ENCODE assay signal across 15 cellular contexts in genomic region chr2:68236080-68236734, GRCh38. TPM values are rescaled to one million over a fixed set of nuclear protein-coding genes. Genes with fewer than 3 reads are reported as not detected.
DNase-seq lines count a peak whose midpoint lies in the region; ATAC-seq, FAIRE-seq and TF ChIP-seq lines count a peak whose summit lies in the region.
"Had no signal": no experiment of that assay in that cellular context is flagged by ENCODE, and none has a peak within 500 bp of the region (broad histone marks: within the 10 kb centered on the region; RNA-seq: fewer than 3 reads in every experiment).

No MANE protein-coding gene starts in this region.

- no peak overlapping the region for H3K4me3 ChIP-seq in CD4-positive, alpha-beta memory T cell (ENCODE audit: low read length in 2 of 2)

- no peaks in the 10 kb centered on the region for H3K27me3 ChIP-seq in CD4-positive, alpha-beta memory T cell (ENCODE audit: insufficient read depth, low read length)
- H3K27me3 ChIP-seq: foreskin keratinocyte had no signal

- H3K4me1 Mint-ChIP-seq in CD4-positive, alpha-beta memory T cell, result peaks cover 56 to 90% (median 74%) of the 10 kb centered on the region in 4 donors
- H3K4me1 Mint-ChIP-seq in IgD-negative memory B cell, result peaks cover 54 to 74% (median 61%) of the 10 kb centered on the region in 3 donors
- H3K4me1 Mint-ChIP-seq in activated T-helper 2 cell treated with anti-CD3 and anti-CD28 coated beads, Interferon-gamma antibody, Interleukin-2, Interleukin-4, amounts not matched to agents 10 μg/mL and 5 μg/mL and 100 μg/mL, durations not matched to agents 14 hours and 24 hours and 36 hours (ENCODE audit: low read depth), result peaks cover 59% of the 10 kb centered on the region
- H3K4me1 Mint-ChIP-seq in natural killer cell, result peaks cover 78 to 89% of the 10 kb centered on the region in 2 donors

- no peaks in the 10 kb centered on the region for H3K36me3 ChIP-seq in CD4-positive, alpha-beta memory T cell (ENCODE audit: insufficient read depth, low read length)

- FAIRE-seq in H54 (lab: Jason Lieb, UNC), result no peak

- peak overlapping the region in 6 of 8 donors; percentile 5 to 70 (median 36) for H3K4me3 Mint-ChIP-seq in CD4-positive, alpha-beta memory T cell
- H3K4me3 Mint-ChIP-seq in IgD-negative memory B cell, result peak overlapping the region in 1 of 4 donors; percentile 42
- no peak overlapping the region for H3K4me3 Mint-ChIP-seq in activated T-helper 2 cell treated with anti-CD3 and anti-CD28 coated beads, Interferon-gamma antibody, Interleukin-2, Interleukin-4, amounts not matched to agents 10 μg/mL and 5 μg/mL and 100 μg/mL, durations not matched to agents 14 hours and 24 hours and 36 hours (ENCODE audit: low read depth)
- H3K4me3 Mint-ChIP-seq in natural killer cell, result peak overlapping the region; percentile 18

- intact Hi-C loops in CD4-positive, alpha-beta memory T cell (cut with micrococcal nuclease), result loop anchor here (2.0 kb wide), 1 partner anchor 15 kb away; no protein-coding TSS in a partner anchor
- intact Hi-C loops in activated T-helper 2 cell treated with anti-CD3 and anti-CD28 coated beads, Interferon-gamma antibody, Interleukin-2, Interleukin-4, amounts not matched to agents 10 μg/mL and 5 μg/mL and 100 μg/mL, durations not matched to agents 14 hours and 24 hours and 36 hours (cut with micrococcal nuclease), result no loop called here
- intact Hi-C loops in natural killer cell (cut with micrococcal nuclease), result no loop called here

- peaks cover 87% of the 10 kb centered on the region for H3K4me1 ChIP-seq in CD4-positive, alpha-beta memory T cell (ENCODE audit: insufficient read depth, low read length)

- CTCF ChIA-PET in CD4-positive, alpha-beta memory T cell (lab: Charles Lee; ENCODE audit: partially characterized antibody), result interaction anchor here (0.9 to 2.0 kb wide), 9 partner anchors 9 to 204 kb away, joined by 3 to 11 read pairs (median 4); no protein-coding TSS in a partner anchor

- H3K9me3 Mint-ChIP-seq in CD4-positive, alpha-beta memory T cell, result no peaks in the 10 kb centered on the region
- H3K9me3 Mint-ChIP-seq in IgD-negative memory B cell (no peaks in the 10 kb centered on the region), natural killer cell (no peaks in the 10 kb centered on the region)
- no peaks in the 10 kb centered on the region for H3K9me3 Mint-ChIP-seq in activated T-helper 2 cell treated with anti-CD3 and anti-CD28 coated beads, Interferon-gamma antibody, Interleukin-2, Interleukin-4, amounts not matched to agents 10 μg/mL and 5 μg/mL and 100 μg/mL, durations not matched to agents 14 hours and 24 hours and 36 hours

- peak; percentile 34 to 55 (median 50) for ATAC-seq in natural killer cell
- ATAC-seq: foreskin keratinocyte had no signal

- TF ChIP-seq CTCF in natural killer cell (IDR thresholded peaks at IDR 0.05), result no peak

- peak in 1 of 5 donors; percentile 19 for DNase-seq in CD4-positive, alpha-beta memory T cell
- no peak for DNase-seq in activated T-helper 2 cell treated with anti-CD3 and anti-CD28 coated beads, Interferon-gamma antibody, Interleukin-2, Interleukin-4, amounts not matched to agents 10 μg/mL and 5 μg/mL and 100 μg/mL, durations not matched to agents 14 hours and 24 hours and 36 hours (ENCODE audit: low spot score)
- no peak for DNase-seq in natural killer cell
- no peak for DNase-seq in cerebellar nuclear complex (lab: John Stamatoyannopoulos, UW)
- DNase-seq in GM03348 (ENCODE audit: low spot score), result no peak
- DNase-seq in H54 (ENCODE audit: insufficient read length, low spot score), result no peak
- DNase-seq in Ammon's horn (ENCODE audit: low spot score), result no peak
- DNase-seq: activated CD8-positive, alpha-beta memory T cell treated with anti-CD3 and anti-CD28 coated beads for 24 hours; amniotic stem cell; effector CD4-positive, alpha-beta T cell; GF-D8; islet precursor cell; NCI-H2081 treated with DMSO at 0.1 percent for 48 hours had no signal

- no peak for TF ChIP-seq POLR2A in H54 (IDR thresholded peaks at IDR 0.05; ENCODE audit: low read depth, low read length)

- no peaks in the 10 kb centered on the region for H3K9me3 ChIP-seq in CD4-positive, alpha-beta memory T cell (ENCODE audit: control insufficient read depth in 1 of 2, low read length in 2 of 2)

- H3K27me3 Mint-ChIP-seq in CD4-positive, alpha-beta memory T cell, result no peaks in the 10 kb centered on the region
- H3K27me3 Mint-ChIP-seq in IgD-negative memory B cell (no peaks in the 10 kb centered on the region), natural killer cell (ENCODE audit: low read depth in 2 of 2) (no peaks in the 10 kb centered on the region)
- H3K27me3 Mint-ChIP-seq in activated T-helper 2 cell treated with anti-CD3 and anti-CD28 coated beads, Interferon-gamma antibody, Interleukin-2, Interleukin-4, amounts not matched to agents 10 μg/mL and 5 μg/mL and 100 μg/mL, durations not matched to agents 14 hours and 24 hours and 36 hours (ENCODE audit: low read depth), result no peaks in the 10 kb centered on the region

- peaks cover 6 to 10% of the 10 kb centered on the region in 2 donors for H3K36me3 Mint-ChIP-seq in CD4-positive, alpha-beta memory T cell
- H3K36me3 Mint-ChIP-seq in IgD-negative memory B cell (peaks cover 2% of the 10 kb centered on the region), natural killer cell (no peaks in the 10 kb centered on the region)
- peaks cover 25% of the 10 kb centered on the region for H3K36me3 Mint-ChIP-seq in activated T-helper 2 cell treated with anti-CD3 and anti-CD28 coated beads, Interferon-gamma antibody, Interleukin-2, Interleukin-4, amounts not matched to agents 10 μg/mL and 5 μg/mL and 100 μg/mL, durations not matched to agents 14 hours and 24 hours and 36 hours (ENCODE audit: low read depth)

- H3K27ac ChIP-seq in CD4-positive, alpha-beta memory T cell (ENCODE audit: low read depth, low read length), result peak overlapping the region; percentile 6
- H3K27ac ChIP-seq: foreskin keratinocyte had no signal

- POLR2A ChIA-PET in CD4-positive, alpha-beta memory T cell (lab: Charles Lee; ENCODE audit: partially characterized antibody), result interaction anchor here (0.9 to 1.6 kb wide), 5 partner anchors 12 to 78 kb away, joined by 3 to 6 read pairs (median 4); partner anchors contain the start of genes PNO1 and PPP3R1

- H3K27ac Mint-ChIP-seq in CD4-positive, alpha-beta memory T cell, result peak overlapping the region in 6 of 7 donors; percentile 0 to 46 (median 4)
- peak overlapping the region; percentile 0 to 4 (median 2) for H3K27ac Mint-ChIP-seq in IgD-negative memory B cell
- H3K27ac Mint-ChIP-seq in activated T-helper 2 cell treated with anti-CD3 and anti-CD28 coated beads, Interferon-gamma antibody, Interleukin-2, Interleukin-4, amounts not matched to agents 10 μg/mL and 5 μg/mL and 100 μg/mL, durations not matched to agents 14 hours and 24 hours and 36 hours, result peak overlapping the region; percentile 15
- H3K27ac Mint-ChIP-seq in natural killer cell, result peak overlapping the region; percentile 74 to 78

RNA-seq across cellular contexts. Expression of gene PPP3R1, which starts 16.1 kb away (rescaled TPM):
- total RNA-seq in CD4-positive, alpha-beta memory T cell, result 10 to 100 TPM; 74.8 to 76.8 TPM
- polyA plus RNA-seq in CD4-positive, alpha-beta memory T cell, result 1 to 10 TPM; 3.9 to 5.4 TPM
- 1.7 TPM for polyA plus RNA-seq in IgD-negative memory B cell
- total RNA-seq in activated T-helper 2 cell treated with anti-CD3 and anti-CD28 coated beads, Interferon-gamma antibody, Interleukin-2, Interleukin-4, amounts not matched to agents 10 μg/mL and 5 μg/mL and 100 μg/mL, durations not matched to agents 14 hours and 24 hours and 36 hours, result 77.3 and 78.6 TPM in 2 replicates
- total RNA-seq in natural killer cell, result 10 to 100 TPM; 77.8 to 86.2 (median 79.9) TPM

Comparison
In these comparisons a context has a peak if more than half of its experiments do, and no peak if none do; other contexts are left out.
1. H3K27ac Mint-ChIP-seq: peak in every context shown above with its lines; median percentile 76 in natural killer cell; 15 in activated T-helper 2 cell treated with anti-CD3 and anti-CD28 coated beads, Interferon-gamma antibody, Interleukin-2, Interleukin-4, amounts not matched to agents 10 μg/mL and 5 μg/mL and 100 μg/mL, durations not matched to agents 14 hours and 24 hours and 36 hours; 4 in CD4-positive, alpha-beta memory T cell; 2 in IgD-negative memory B cell.